7 cellular contexts compared by ENCODE assay signal in genomic region chr17:40086150-40087044, GRCh38. TPM values are rescaled to one million over a fixed set of nuclear protein-coding genes. Genes with fewer than 3 reads are reported as not detected.
DNase-seq lines count a peak whose midpoint lies in the region; ATAC-seq and TF ChIP-seq lines count a peak whose summit lies in the region.

No MANE protein-coding gene starts in this region.

- no peaks in the 10 kb centered on the region for H3K27me3 ChIP-seq in psoas muscle (ENCODE audit: insufficient read depth in 3 of 3, low read length in 2 of 3)

- ATAC-seq in activated CD8-positive, alpha-beta T cell treated with anti-CD3 and anti-CD28 coated beads, Interleukin-2, amount 10 ng/mL, durations not matched to agents 7 days and 5 days = peak; percentile 48
- ATAC-seq in psoas muscle (peak; percentile 58 to 75 (median 70)), HG03469 (IDR thresholded peaks at IDR 0.05; ENCODE audit: unreplicated experiment) (no peak), GM18519 (IDR thresholded peaks at IDR 0.05; ENCODE audit: low FRiP score, unreplicated experiment) (no peak)

- H3K36me3 ChIP-seq in psoas muscle (ENCODE audit: insufficient read depth in 1 of 2, low read depth in 1 of 2) = peaks cover 3 to 77% of the 10 kb centered on the region in 2 donors

- H3K4me3 Mint-ChIP-seq in activated CD8-positive, alpha-beta T cell treated with anti-CD3 and anti-CD28 coated beads, Interleukin-2, amount 10 ng/mL, durations not matched to agents 7 days and 5 days = no peak overlapping the region

- POLR2A ChIA-PET in activated CD8-positive, alpha-beta T cell treated with anti-CD3 and anti-CD28 coated beads, Interleukin-2, amount 10 ng/mL, durations not matched to agents 7 days and 5 days (lab: Charles Lee) = interaction anchor here (1.3 kb wide), 1 partner anchor 17 kb away, joined by 5 read pairs; no protein-coding TSS in a partner anchor

- H3K36me3 Mint-ChIP-seq in activated CD8-positive, alpha-beta T cell treated with anti-CD3 and anti-CD28 coated beads, Interleukin-2, amount 10 ng/mL, durations not matched to agents 7 days and 5 days (ENCODE audit: low read depth) = no peaks in the 10 kb centered on the region

- intact Hi-C loops in psoas muscle (cut with DNase I) = loop anchor here in 1 of 2 donors (1.0 to 5.0 kb wide), 2 partner anchors 24 to 69 kb away; partner anchors contain the start of genes CSF3 and THRA

- TF ChIP-seq CTCF in GM12864 (IDR thresholded peaks at IDR 0.05; ENCODE audit: low read depth, low read length, missing control alignments) (peak; percentile 81), fibroblast of mammary gland (conservative IDR thresholded peaks at IDR 0.05; ENCODE audit: control insufficient read depth, insufficient read depth, low read depth, low read length) (peak; percentile 64), psoas muscle (IDR thresholded peaks at IDR 0.05) (peak; percentile 91)

- H3K27ac Mint-ChIP-seq in activated CD8-positive, alpha-beta T cell treated with anti-CD3 and anti-CD28 coated beads, Interleukin-2, amount 10 ng/mL, durations not matched to agents 7 days and 5 days = no peak overlapping the region

- no peaks in the 10 kb centered on the region for H3K27me3 Mint-ChIP-seq in activated CD8-positive, alpha-beta T cell treated with anti-CD3 and anti-CD28 coated beads, Interleukin-2, amount 10 ng/mL, durations not matched to agents 7 days and 5 days (ENCODE audit: low read depth)

- no peaks in the 10 kb centered on the region for H3K4me1 Mint-ChIP-seq in activated CD8-positive, alpha-beta T cell treated with anti-CD3 and anti-CD28 coated beads, Interleukin-2, amount 10 ng/mL, durations not matched to agents 7 days and 5 days (ENCODE audit: low read depth)

- H3K9me3 ChIP-seq in psoas muscle = no peaks in the 10 kb centered on the region

- DNase-seq in GM12864 (ENCODE audit: low read depth) (no peak), NCI-H1092 treated with DMSO at 0.1 percent for 48 hours (lab: John Stamatoyannopoulos, UW) (peak; percentile 51), fibroblast of mammary gland (ENCODE audit: low read depth) (no peak), psoas muscle (peak; percentile 75 to 87)
- DNase-seq in activated CD8-positive, alpha-beta T cell treated with anti-CD3 and anti-CD28 coated beads, Interleukin-2, amount 10 ng/mL, durations not matched to agents 7 days and 5 days = peak; percentile 60

- 35 to 56% (median 38%) methylated on average over 17 of the region's 17 CpGs for WGBS in psoas muscle, 3 donors

- no peaks in the 10 kb centered on the region for H3K9me3 Mint-ChIP-seq in activated CD8-positive, alpha-beta T cell treated with anti-CD3 and anti-CD28 coated beads, Interleukin-2, amount 10 ng/mL, durations not matched to agents 7 days and 5 days (ENCODE audit: insufficient read depth)

- H3K27ac ChIP-seq in psoas muscle = peak overlapping the region; percentile 61

- H3K4me3 ChIP-seq in GM12864 (ENCODE audit: low read depth, low read length) (no peak overlapping the region), fibroblast of mammary gland (ENCODE audit: control insufficient read depth, low read depth, low read length) (no peak overlapping the region), psoas muscle (no peak overlapping the region)

- CTCF ChIA-PET in activated CD8-positive, alpha-beta T cell treated with anti-CD3 and anti-CD28 coated beads, Interleukin-2, amount 10 ng/mL, durations not matched to agents 7 days and 5 days (lab: Charles Lee) = interaction anchor here (0.6 to 4.2 kb wide), 29 partner anchors 8 to 158 kb away, joined by 3 to 75 read pairs (median 5); partner anchors contain the start of genes CSF3, MED24 and THRA

- H3K4me1 ChIP-seq in psoas muscle = peaks cover 12% of the 10 kb centered on the region

RNA-seq across cellular contexts. Expression of gene NR1D1, which starts 14.0 kb away (rescaled TPM):
- total RNA-seq in activated CD8-positive, alpha-beta T cell treated with anti-CD3 and anti-CD28 coated beads, Interleukin-2, amount 10 ng/mL, durations not matched to agents 7 days and 5 days = 1 to 10 TPM; 4.1 to 4.9 TPM
- total RNA-seq in psoas muscle = 10 to 100 TPM; 29.4 to 88.7 (median 51.0) TPM
- polyA plus RNA-seq in psoas muscle = 10 to 100 TPM; 21.4 to 41.6 (median 24.4) TPM

RNA-seq across cellular contexts. Expression of gene THRA, which starts 23.6 kb away (rescaled TPM):
- 1 to 10 TPM; 8.7 to 9.7 TPM for total RNA-seq in activated CD8-positive, alpha-beta T cell treated with anti-CD3 and anti-CD28 coated beads, Interleukin-2, amount 10 ng/mL, durations not matched to agents 7 days and 5 days
- total RNA-seq in psoas muscle = 10 to 100 TPM; 39.5 to 55.1 (median 42.9) TPM
- 10 to 100 TPM in 2 of 3 donors, 1 to 10 TPM in 1; 9.5 to 60.0 (median 29.0) TPM for polyA plus RNA-seq in psoas muscle

RNA-seq across cellular contexts. Expression of gene MED24, which starts 32.2 kb away (rescaled TPM):
- total RNA-seq in activated CD8-positive, alpha-beta T cell treated with anti-CD3 and anti-CD28 coated beads, Interleukin-2, amount 10 ng/mL, durations not matched to agents 7 days and 5 days = 10 to 100 TPM; 93.4 to 96.7 TPM
- total RNA-seq in psoas muscle = 100 to 1,000 TPM in 2 of 4 donors, 10 to 100 TPM in 2; 56.3 to 120 (median 87.9) TPM
- 100 to 1,000 TPM in 1 of 3 donors, 10 to 100 TPM in 2; 51.1 to 115 (median 55.9) TPM for polyA plus RNA-seq in psoas muscle

RNA-seq across cellular contexts. Expression of gene MSL1, which starts 35.4 kb away (rescaled TPM):
- 10 to 100 TPM; 80.5 to 83.2 TPM for total RNA-seq in activated CD8-positive, alpha-beta T cell treated with anti-CD3 and anti-CD28 coated beads, Interleukin-2, amount 10 ng/mL, durations not matched to agents 7 days and 5 days
- 10 to 100 TPM; 63.3 to 75.6 (median 69.0) TPM for total RNA-seq in psoas muscle
- 10 to 100 TPM; 48.6 to 84.7 (median 56.4) TPM for polyA plus RNA-seq in psoas muscle

RNA-seq across cellular contexts. Expression of gene CASC3, which starts 53.9 kb away (rescaled TPM):
- 10 to 100 TPM; 66.2 to 67.7 TPM for total RNA-seq in activated CD8-positive, alpha-beta T cell treated with anti-CD3 and anti-CD28 coated beads, Interleukin-2, amount 10 ng/mL, durations not matched to agents 7 days and 5 days
- 10 to 100 TPM; 43.9 to 76.7 (median 57.1) TPM for total RNA-seq in psoas muscle
- polyA plus RNA-seq in psoas muscle = 10 to 100 TPM; 34.5 to 53.6 (median 38.6) TPM

Comparison
In these comparisons a context has a peak if more than half of its experiments do, and no peak if none do; other contexts are left out.
1. DNase-seq: peak in NCI-H1092 treated with DMSO at 0.1 percent for 48 hours (single experiment), activated CD8-positive, alpha-beta T cell treated with anti-CD3 and anti-CD28 coated beads, Interleukin-2, amount 10 ng/mL, durations not matched to agents 7 days and 5 days (single experiment) and psoas muscle (2 of 2); none in GM12864 (single experiment) and fibroblast of mammary gland (single experiment).
2. ATAC-seq: peak in activated CD8-positive, alpha-beta T cell treated with anti-CD3 and anti-CD28 coated beads, Interleukin-2, amount 10 ng/mL, durations not matched to agents 7 days and 5 days (single experiment) and psoas muscle (4 of 4); none in HG03469 (single experiment) and GM18519 (single experiment).
3. RNA of gene NR1D1, which starts 14.0 kb away (total RNA-seq): 29.4 to 88.7 TPM in psoas muscle; 4.1 to 4.9 TPM in activated CD8-positive, alpha-beta T cell treated with anti-CD3 and anti-CD28 coated beads, Interleukin-2, amount 10 ng/mL, durations not matched to agents 7 days and 5 days; every median in the first group is over 4 times any median in the second.
4. Peak in every context shown above with its lines, with median percentiles within 50 percentile points of each other: CTCF ChIP-seq.